In genomic region chr1:42322577-42322976, GRCh38 we compare ENCODE assay signal across 13 cellular contexts. TPM values are rescaled to one million over a fixed set of nuclear protein-coding genes. Genes with fewer than 3 reads are reported as not detected.
A peak's percentile ranks its signal among the peaks of the same experiment; 100 is the strongest.
DNase-seq lines count a peak whose midpoint lies in the region; TF ChIP-seq lines count a peak whose summit lies in the region.
"Had no signal": no experiment of that assay in that cellular context is flagged by ENCODE, and none has a peak within 500 bp of the region (broad histone marks: within the 10 kb centered on the region; RNA-seq: fewer than 3 reads in every experiment).

No MANE protein-coding gene starts in this region.

- H3K9me2 ChIP-seq in GM23248 (ENCODE audit: insufficient read depth), result no peaks in the 10 kb centered on the region

- TF ChIP-seq EP300 in transverse colon (IDR thresholded peaks at IDR 0.05; ENCODE audit: low read depth), result no peak

- H3K79me2 ChIP-seq in ACC112 (ENCODE audit: control insufficient read depth, insufficient read depth, low read length, unreplicated experiment) (peaks cover 94% of the 10 kb centered on the region), GM23248 (ENCODE audit: insufficient read depth) (peaks cover 96% of the 10 kb centered on the region)

- in situ Hi-C loops in GM23248 (cut with MboI), result no loop called here
- in situ Hi-C loops in transverse colon (cut with MboI; ENCODE audit: low pct_ligation_motif_present in 1 of 4, low pct_unique_long_range_greater_than_20kb in 1 of 4, low sequenced_read_pairs in 3 of 4), result no loop called here

- peak overlapping the region; percentile 10 for H3K27ac ChIP-seq in ACC112 (ENCODE audit: low read depth, low read length)
- H3K27ac ChIP-seq in GM23248, result peak overlapping the region; percentile 8; the same call in 1 of the 2 replicates
- H3K27ac ChIP-seq in transverse colon, result peak overlapping the region in 2 of 4 donors; percentile 28 to 44
- H3K27ac ChIP-seq: BLaER1, brain microvascular endothelial cell, neural progenitor cell had no signal

- H3K4me2 ChIP-seq in GM23248 (ENCODE audit: unreplicated experiment), result peak overlapping the region; percentile 58
- H3K4me2 ChIP-seq: neural progenitor cell had no signal

- H3K4me3 ChIP-seq in ACC112 (ENCODE audit: low read depth, low read length), result no peak overlapping the region
- H3K4me3 ChIP-seq in GM23248, result no peak overlapping the region
- H3K4me3 ChIP-seq in transverse colon, result no peak overlapping the region
- H3K4me3 ChIP-seq: BLaER1, esophagus squamous epithelium, neural progenitor cell had no signal

- peaks cover 4% of the 10 kb centered on the region for H3K27me3 Mint-ChIP-seq in brain

- TF ChIP-seq CTCF in brain (conservative IDR thresholded peaks at IDR 0.05), result no peak
- no peak for TF ChIP-seq CTCF in transverse colon (IDR thresholded peaks at IDR 0.05)

- H3K27me3 ChIP-seq in ACC112 (ENCODE audit: insufficient read depth, low read length) (no peaks in the 10 kb centered on the region), GM23248 (replicated peaks; ENCODE audit: insufficient read depth) (no peaks in the 10 kb centered on the region), transverse colon (no peaks in the 10 kb centered on the region)
- H3K27me3 ChIP-seq: BLaER1, brain microvascular endothelial cell, esophagus squamous epithelium, neural progenitor cell had no signal

- POLR2A ChIA-PET in HEK293T (lab: Yijun Ruan, JAX), result no interaction called here

- intact Hi-C loops in transverse colon (cut with DNase I; ENCODE audit: low total_unique reads), result no loop called here

- 0% methylated on average over 1 of the region's 1 CpG for WGBS in GM23248 (ENCODE audit: low coverage in 1 of 2, low lambda C conversion rate in 2 of 2, missing lambda C conversion rate in 2 of 2), 2 experiments
- 0 to 38% methylated on average over 1 of the region's 1 CpG for WGBS in transverse colon (ENCODE audit: low coverage in 1 of 2), 2 donors

- H3K4me1 ChIP-seq in ACC112 (ENCODE audit: control insufficient read depth, insufficient read depth, low read length, unreplicated experiment) (peaks cover 37% of the 10 kb centered on the region), GM23248 (ENCODE audit: insufficient read depth) (peaks cover 50% of the 10 kb centered on the region), transverse colon (peaks cover 21 to 49% (median 40%) of the 10 kb centered on the region in 4 donors)
- H3K4me1 ChIP-seq: neural progenitor cell had no signal

- DNase-seq in GM23248 (peak; percentile 55), iris pigment epithelial cell (ENCODE audit: low read depth) (peak; percentile 55), HuH-7.5 (ENCODE audit: low spot score) (no peak), transverse colon (no peak), HEK293T (ENCODE audit: extremely low spot score) (no peak), ureter (ENCODE audit: low spot score) (no peak)
- DNase-seq: brain microvascular endothelial cell, esophagus squamous epithelium, MM.1S had no signal

- peaks cover 38% of the 10 kb centered on the region for H3K36me3 Mint-ChIP-seq in brain

- H4K20me1 ChIP-seq in GM23248 (ENCODE audit: insufficient read depth), result peaks cover 9% of the 10 kb centered on the region; the same call in 1 of the 2 replicates

- peaks cover 89% of the 10 kb centered on the region for H3K4me1 Mint-ChIP-seq in brain
- H3K4me1 Mint-ChIP-seq: neural progenitor cell had no signal

- H3K36me3 ChIP-seq in ACC112 (ENCODE audit: insufficient read depth, low read length) (0 out of 2 replicates have a peak, but pooled peaks cover 5% of the 10 kb centered on the region), GM23248 (ENCODE audit: low read depth) (no peaks in the 10 kb centered on the region), transverse colon (no peaks in the 10 kb centered on the region)
- H3K36me3 ChIP-seq: brain microvascular endothelial cell, esophagus squamous epithelium, neural progenitor cell had no signal

- H3K4me3 Mint-ChIP-seq in brain, result peak overlapping the region in 2 of 5 experiments; percentile 15 to 18
- H3K4me3 Mint-ChIP-seq: neural progenitor cell had no signal

- H2AFZ ChIP-seq in ACC112 (ENCODE audit: low read length, unreplicated experiment) (no peak overlapping the region), GM23248 (no peak overlapping the region)
- H2AFZ ChIP-seq: neural progenitor cell had no signal

- peak overlapping the region in 4 of 5 experiments; percentile 15 to 93 (median 50) for H3K27ac Mint-ChIP-seq in brain
- H3K27ac Mint-ChIP-seq: neural progenitor cell had no signal

- CTCF ChIA-PET in HEK293T (lab: Yijun Ruan, JAX), result no interaction called here

- no peak overlapping the region for H3K9ac ChIP-seq in GM23248
- H3K9ac ChIP-seq: BLaER1, neural progenitor cell had no signal

- no peaks in the 10 kb centered on the region for H3K9me3 Mint-ChIP-seq in brain
- H3K9me3 Mint-ChIP-seq: neural progenitor cell had no signal

- H3F3A ChIP-seq in GM23248 (ENCODE audit: insufficient read depth), result peaks cover 45% of the 10 kb centered on the region

- no peak for TF ChIP-seq POLR2A in transverse colon (IDR thresholded peaks at IDR 0.05)

- H3K9me3 ChIP-seq in GM23248 (ENCODE audit: low read depth) (no peaks in the 10 kb centered on the region), transverse colon (no peaks in the 10 kb centered on the region)
- H3K9me3 ChIP-seq: BLaER1, esophagus squamous epithelium had no signal

TF ChIP-seq in HEK293T, 16 proteins besides CTCF, POLR2A, EP300 and RAD21:
- TF ChIP-seq FOXK2 (IDR thresholded peaks at IDR 0.05) (no peak), FOXA1 (IDR thresholded peaks at IDR 0.05) (no peak)
TF ChIP-seq in HEK293T: peak in this region for 0.

RNA-seq across cellular contexts. Expression of gene FOXJ3, which starts 12.5 kb away (rescaled TPM):
- 23.1 and 23.6 TPM in 2 replicates for total RNA-seq in GM23248 (2014; rRNA removed; shearing (Covaris generic))
- polyA plus RNA-seq in GM23248 (2016; fragmentation: Nextera tagmentation; extraction: Ambion mirVana) (15.9 and 16.3 TPM in 2 replicates), brain (ENCODE audit: insufficient read depth, low read depth, low replicate concordance) (44.2 TPM)
- total RNA-seq in transverse colon (10 to 100 TPM; 18.5 to 62.1 (median 38.6) TPM), ureter (71.0 TPM)

RNA-seq across cellular contexts. Expression of gene RIMKLA, which starts 58.0 kb away (rescaled TPM):
- total RNA-seq in GM23248 (2014; rRNA removed; shearing (Covaris generic)), result 0.22 TPM in 1 of 2 replicates, not detected in the other
- polyA plus RNA-seq in GM23248 (2016; fragmentation: Nextera tagmentation; extraction: Ambion mirVana) (0.03 TPM in 1 of 2 replicates, not detected in the other), brain (ENCODE audit: insufficient read depth, low read depth, low replicate concordance) (29.9 TPM)
- total RNA-seq in transverse colon (10 to 100 TPM in 2 of 4 donors, 1 to 10 TPM in 2; 2.4 to 11.9 (median 8.8) TPM), ureter (2.3 TPM)

Comparison
In these comparisons a context has a peak if more than half of its experiments do, and no peak if none do; other contexts are left out.
1. DNase-seq: peak in GM23248 (single experiment) and iris pigment epithelial cell (single experiment); none in HuH-7.5 (single experiment), transverse colon (single experiment), HEK293T (single experiment) and ureter (single experiment).